In the genomic region with DNA sequence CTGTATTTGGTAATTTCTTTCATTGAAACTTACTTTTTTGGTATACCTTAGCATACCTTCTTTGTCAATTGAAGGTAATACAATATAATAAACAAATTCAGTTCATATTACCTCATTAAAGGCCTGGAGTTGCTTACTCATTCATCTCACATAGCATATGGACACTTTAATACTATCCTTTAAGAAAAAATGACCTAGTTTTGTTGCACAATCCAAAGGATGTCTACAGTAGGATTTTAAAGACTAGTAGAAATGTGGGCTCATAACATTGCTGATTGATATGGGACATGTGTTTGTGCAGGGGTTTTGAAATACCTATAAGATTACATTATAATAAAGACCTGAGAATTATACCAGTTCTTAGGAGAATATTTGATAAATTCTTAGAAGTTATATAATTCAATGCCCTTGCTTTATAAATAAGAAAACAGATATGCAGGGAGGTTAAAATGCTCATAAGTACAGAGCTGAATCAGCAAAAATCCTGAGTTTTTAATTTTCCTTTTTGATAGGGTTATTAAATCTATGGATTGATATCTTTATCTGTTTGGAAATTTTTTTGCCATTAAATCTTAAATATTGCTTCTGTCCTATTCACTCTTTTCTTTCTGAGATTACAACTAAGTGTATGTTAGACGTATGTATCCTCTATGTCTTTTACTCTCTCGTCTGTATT, we compare ENCODE assay signal across 1 cellular context.
TF ChIP-seq lines count a peak whose summit lies in the region.

No MANE protein-coding gene starts in this region.

TF ChIP-seq in H1, 55 proteins besides CTCF, POLR2A, EP300 and RAD21 (continued from another document):
- TF ChIP-seq, protein P1, sequence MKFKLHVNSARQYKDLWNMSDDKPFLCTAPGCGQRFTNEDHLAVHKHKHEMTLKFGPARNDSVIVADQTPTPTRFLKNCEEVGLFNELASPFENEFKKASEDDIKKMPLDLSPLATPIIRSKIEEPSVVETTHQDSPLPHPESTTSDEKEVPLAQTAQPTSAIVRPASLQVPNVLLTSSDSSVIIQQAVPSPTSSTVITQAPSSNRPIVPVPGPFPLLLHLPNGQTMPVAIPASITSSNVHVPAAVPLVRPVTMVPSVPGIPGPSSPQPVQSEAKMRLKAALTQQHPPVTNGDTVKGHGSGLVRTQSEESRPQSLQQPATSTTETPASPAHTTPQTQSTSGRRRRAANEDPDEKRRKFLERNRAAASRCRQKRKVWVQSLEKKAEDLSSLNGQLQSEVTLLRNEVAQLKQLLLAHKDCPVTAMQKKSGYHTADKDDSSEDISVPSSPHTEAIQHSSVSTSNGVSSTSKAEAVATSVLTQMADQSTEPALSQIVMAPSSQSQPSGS (IDR thresholded peaks at IDR 0.05; ENCODE audit: low read length) = no peak
- TF ChIP-seq, protein P2, sequence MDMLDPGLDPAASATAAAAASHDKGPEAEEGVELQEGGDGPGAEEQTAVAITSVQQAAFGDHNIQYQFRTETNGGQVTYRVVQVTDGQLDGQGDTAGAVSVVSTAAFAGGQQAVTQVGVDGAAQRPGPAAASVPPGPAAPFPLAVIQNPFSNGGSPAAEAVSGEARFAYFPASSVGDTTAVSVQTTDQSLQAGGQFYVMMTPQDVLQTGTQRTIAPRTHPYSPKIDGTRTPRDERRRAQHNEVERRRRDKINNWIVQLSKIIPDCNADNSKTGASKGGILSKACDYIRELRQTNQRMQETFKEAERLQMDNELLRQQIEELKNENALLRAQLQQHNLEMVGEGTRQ (IDR thresholded peaks at IDR 0.05; ENCODE audit: low read length) = no peak
TF ChIP-seq in H1: peak in this region for 1.
